ENCODE assay signal across 9 cellular contexts in genomic region chr6:150622941-150623874, GRCh38. TPM values are rescaled to one million over a fixed set of nuclear protein-coding genes. Genes with fewer than 3 reads are reported as not detected.
DNase-seq lines count a peak whose midpoint lies in the region; ATAC-seq and TF ChIP-seq lines count a peak whose summit lies in the region.
"Had no signal": no experiment of that assay in that cellular context is flagged by ENCODE, and none has a peak within 500 bp of the region (broad histone marks: within the 10 kb centered on the region; RNA-seq: fewer than 3 reads in every experiment).

No MANE protein-coding gene starts in this region.

- peak overlapping the region; percentile 89 for H3K4me2 ChIP-seq in OCI-LY1 (ENCODE audit: low read length)

- no peak overlapping the region for H3K4me3 Mint-ChIP-seq in glutamatergic neuron (ENCODE audit: unreplicated experiment)
- H3K4me3 Mint-ChIP-seq: activated naive CD8-positive, alpha-beta T cell treated with anti-CD3 and anti-CD28 coated beads, Interleukin-2, amount 10 ng/mL, durations not matched to agents 7 days and 5 days had no signal

- H2AFZ ChIP-seq in OCI-LY1 (ENCODE audit: low read length), result no peak overlapping the region

- no peaks in the 10 kb centered on the region for H3K9me2 ChIP-seq in OCI-LY1 (ENCODE audit: low read depth, low read length)

- H3K27ac Mint-ChIP-seq in glutamatergic neuron (ENCODE audit: unreplicated experiment), result no peak overlapping the region
- H3K27ac Mint-ChIP-seq: activated naive CD8-positive, alpha-beta T cell treated with anti-CD3 and anti-CD28 coated beads, Interleukin-2, amount 10 ng/mL, durations not matched to agents 7 days and 5 days had no signal

- H3K27me3 ChIP-seq in GM06990 (replicated peaks; ENCODE audit: control insufficient read depth, insufficient read depth, low read length), result no peaks in the 10 kb centered on the region; the same call in 1 of the 2 replicates
- H3K27me3 ChIP-seq in OCI-LY1 (ENCODE audit: insufficient read depth, low read length), result no peaks in the 10 kb centered on the region
- H3K27me3 ChIP-seq in thymus (ENCODE audit: control insufficient read depth, insufficient read depth), result no peaks in the 10 kb centered on the region

- H4K20me1 ChIP-seq in OCI-LY1 (ENCODE audit: insufficient read depth, low read length), result no peaks in the 10 kb centered on the region

- WGBS in thymus, result 37% methylated on average over 18 of the region's 18 CpGs

- H3K4me3 ChIP-seq in GM06990 (replicated peaks; ENCODE audit: low read depth, low read length), result no peak overlapping the region
- H3K4me3 ChIP-seq in OCI-LY1 (ENCODE audit: low read depth, low read length, poor library complexity, severe bottlenecking), result peak overlapping the region; percentile 71
- H3K4me3 ChIP-seq in thymus (ENCODE audit: low read length), result peak overlapping the region; percentile 17
- H3K4me3 ChIP-seq in coronary artery, result no peak overlapping the region

- no peaks in the 10 kb centered on the region for H3K9me3 ChIP-seq in OCI-LY1 (ENCODE audit: low read length)
- no peaks in the 10 kb centered on the region for H3K9me3 ChIP-seq in thymus (ENCODE audit: control insufficient read depth)

- TF ChIP-seq CTCF in GM06990 (IDR thresholded peaks at IDR 0.05; ENCODE audit: insufficient read depth, low read length, poor library complexity, severe bottlenecking), result no peak
- TF ChIP-seq CTCF in OCI-LY1 (IDR thresholded peaks at IDR 0.05; ENCODE audit: low read length), result no peak
- TF ChIP-seq CTCF in coronary artery (IDR thresholded peaks at IDR 0.05), result no peak
- no peak for TF ChIP-seq CTCF in glutamatergic neuron (IDR thresholded peaks at IDR 0.05; ENCODE audit: partially characterized antibody, unreplicated experiment)

- H3K36me3 ChIP-seq in GM06990 (ENCODE audit: control insufficient read depth, insufficient read depth, low read length) (no peaks in the 10 kb centered on the region), OCI-LY1 (ENCODE audit: insufficient read depth, low read length) (peaks cover 32% of the 10 kb centered on the region; the same call in 1 of the 2 replicates), thymus (ENCODE audit: control insufficient read depth, insufficient read depth) (peaks cover 2% of the 10 kb centered on the region)

- H3K79me2 ChIP-seq in OCI-LY1 (ENCODE audit: insufficient read depth, low read length), result peaks cover 71% of the 10 kb centered on the region

- peaks cover 9% of the 10 kb centered on the region; the same call in 1 of the 2 replicates for H3F3A ChIP-seq in OCI-LY1 (ENCODE audit: insufficient read depth, low read length)

- H3K36me3 Mint-ChIP-seq in glutamatergic neuron (ENCODE audit: unreplicated experiment), result peaks cover 4% of the 10 kb centered on the region
- H3K36me3 Mint-ChIP-seq: activated naive CD8-positive, alpha-beta T cell treated with anti-CD3 and anti-CD28 coated beads, Interleukin-2, amount 10 ng/mL, durations not matched to agents 7 days and 5 days had no signal

- DNase-seq in GM06990 (ENCODE audit: extremely low read depth, insufficient read length) (peak; percentile 82), coronary artery (ENCODE audit: low spot score) (no peak), kidney glomerular epithelial cell (lab: John Stamatoyannopoulos, UW) (no peak), glutamatergic neuron (no peak)
- DNase-seq: activated naive CD8-positive, alpha-beta T cell treated with anti-CD3 and anti-CD28 coated beads, Interleukin-2, amount 10 ng/mL, durations not matched to agents 7 days and 5 days had no signal

- ATAC-seq in GM19438 (IDR thresholded peaks at IDR 0.05; ENCODE audit: low read depth, unreplicated experiment) (peak; percentile 93), HG03354 (IDR thresholded peaks at IDR 0.05; ENCODE audit: poor library complexity, severe bottlenecking, unreplicated experiment) (peak; percentile 98)

- no peaks in the 10 kb centered on the region for H3K9me3 Mint-ChIP-seq in glutamatergic neuron (ENCODE audit: unreplicated experiment)
- H3K9me3 Mint-ChIP-seq: activated naive CD8-positive, alpha-beta T cell treated with anti-CD3 and anti-CD28 coated beads, Interleukin-2, amount 10 ng/mL, durations not matched to agents 7 days and 5 days had no signal

- peak overlapping the region; percentile 99 for H3K27ac ChIP-seq in OCI-LY1 (ENCODE audit: low read depth, low read length, poor library complexity, severe bottlenecking)
- peak overlapping the region; percentile 85 for H3K27ac ChIP-seq in thymus (ENCODE audit: low read depth)
- peak overlapping the region in 1 of 2 donors; percentile 17 for H3K27ac ChIP-seq in coronary artery

- H3K9ac ChIP-seq in OCI-LY1 (ENCODE audit: low read length), result peak overlapping the region; percentile 91

- H3K27me3 Mint-ChIP-seq in glutamatergic neuron (ENCODE audit: unreplicated experiment), result no peaks in the 10 kb centered on the region

- H3K4me1 ChIP-seq in OCI-LY1 (ENCODE audit: insufficient read depth, low read length, severe bottlenecking) (peaks cover 97% of the 10 kb centered on the region), thymus (ENCODE audit: control insufficient read depth, insufficient read depth, low read length) (peaks cover 75% of the 10 kb centered on the region)

- no peaks in the 10 kb centered on the region for H3K4me1 Mint-ChIP-seq in glutamatergic neuron (ENCODE audit: low read depth, unreplicated experiment)

RNA-seq across cellular contexts. Expression of gene PLEKHG1, which starts 23.5 kb away (rescaled TPM):
- 10.0 TPM for polyA plus RNA-seq in thymus
- 7.3 TPM for total RNA-seq in glutamatergic neuron (ENCODE audit: unreplicated experiment)

Comparison
In these comparisons a context has a peak if more than half of its experiments do, and no peak if none do; other contexts are left out.
1. H3K4me3 ChIP-seq: peak in OCI-LY1 (single experiment) and thymus (single experiment); none in GM06990 (single experiment) and coronary artery (single experiment).